23 cellular contexts compared by ENCODE assay signal in genomic region chr2:181145645-181146044, GRCh38.
DNase-seq lines count a peak whose midpoint lies in the region; ATAC-seq and TF ChIP-seq lines count a peak whose summit lies in the region.
"Had no signal": no experiment of that assay in that cellular context is flagged by ENCODE, and none has a peak within 500 bp of the region (broad histone marks: within the 10 kb centered on the region; RNA-seq: fewer than 3 reads in every experiment).

No MANE protein-coding gene starts in this region.

- POLR2A ChIA-PET in T-cell (lab: Charles Lee) (interaction anchor here (0.5 to 1.8 kb wide), 2 partner anchors 21 to 334 kb away, joined by 4 to 6 read pairs; no protein-coding TSS in a partner anchor), RWPE1 (lab: Yijun Ruan, JAX; ENCODE audit: low non-redundant PET) (no interaction called here)

- CTCF ChIA-PET in activated naive CD4-positive, alpha-beta T cell treated with anti-CD3 and anti-CD28 coated beads for 36 hours (lab: Charles Lee), result interaction anchor here (0.8 to 3.2 kb wide), 7 partner anchors 13 to 172 kb away, joined by 3 to 15 read pairs (median 4); no protein-coding TSS in a partner anchor
- CTCF ChIA-PET in T-cell (lab: Charles Lee) (interaction anchor here in 1 of 2 donors (0.6 to 1.2 kb wide), 4 partner anchors 21 to 37 kb away, joined by 3 to 4 read pairs (median 4); no protein-coding TSS in a partner anchor), RWPE1 (lab: Yijun Ruan, JAX) (no interaction called here)

- H3K27ac ChIP-seq in RWPE1, result no peak overlapping the region
- H3K27ac ChIP-seq: gastroesophageal sphincter, hepatocyte, thoracic aorta, uterus, WERI-Rb-1 had no signal

- intact Hi-C loops in activated naive CD4-positive, alpha-beta T cell treated with anti-CD3 and anti-CD28 coated beads for 36 hours (cut with micrococcal nuclease), result loop anchor here (10.0 kb wide), 1 partner anchor 1141 kb away; the partner anchor contains the start of gene CWC22

- no peak for TF ChIP-seq CTCF in chondrocyte (IDR thresholded peaks at IDR 0.05)
- TF ChIP-seq CTCF in RWPE1 (conservative IDR thresholded peaks at IDR 0.05; ENCODE audit: low read depth), result no peak

- H3K9me3 Mint-ChIP-seq in activated naive CD4-positive, alpha-beta T cell treated with anti-CD3 and anti-CD28 coated beads for 36 hours, result peaks cover 7% of the 10 kb centered on the region
- peaks cover 0 to 8% (median 0%) of the 10 kb centered on the region in 3 donors for H3K9me3 Mint-ChIP-seq in T-cell
- no peaks in the 10 kb centered on the region for H3K9me3 Mint-ChIP-seq in chondrocyte (ENCODE audit: low read depth)
- H3K9me3 Mint-ChIP-seq in stimulated activated effector memory CD8-positive, alpha-beta T cell treated with anti-CD3 and anti-CD28 coated beads, Interleukin-12 subunit alpha, Interleukin-12 subunit beta, amount 100 ng/mL, for 72 hours, result no peaks in the 10 kb centered on the region
- H3K9me3 Mint-ChIP-seq: IgD-negative memory B cell had no signal

- H3K4me3 Mint-ChIP-seq in activated naive CD4-positive, alpha-beta T cell treated with anti-CD3 and anti-CD28 coated beads for 36 hours, result no peak overlapping the region
- H3K4me3 Mint-ChIP-seq in T-cell, result no peak overlapping the region
- no peak overlapping the region for H3K4me3 Mint-ChIP-seq in chondrocyte (ENCODE audit: unreplicated experiment)
- peak overlapping the region; percentile 33 for H3K4me3 Mint-ChIP-seq in stimulated activated effector memory CD8-positive, alpha-beta T cell treated with anti-CD3 and anti-CD28 coated beads, Interleukin-12 subunit alpha, Interleukin-12 subunit beta, amount 100 ng/mL, for 72 hours
- H3K4me3 Mint-ChIP-seq: activated CD4-positive, alpha-beta T cell treated with anti-CD3 and anti-CD28 coated beads, Interleukin-2, amount 10 ng/mL, durations not matched to agents 24 days and 14 days; IgD-negative memory B cell had no signal

- DNase-seq in activated naive CD4-positive, alpha-beta T cell treated with anti-CD3 and anti-CD28 coated beads for 36 hours, result no peak
- no peak for DNase-seq in activated naive CD4-positive, alpha-beta T cell treated with Interleukin-2 at 50 U/mL for 16 hours
- DNase-seq in T-cell, result no peak
- peak; percentile 88 for DNase-seq in chondrocyte (ENCODE audit: low spot score)
- DNase-seq in stimulated activated effector memory CD8-positive, alpha-beta T cell treated with anti-CD3 and anti-CD28 coated beads, Interleukin-12 subunit alpha, Interleukin-12 subunit beta, amount 100 ng/mL, for 72 hours (ENCODE audit: low spot score in 2 of 2), result no peak
- no peak for DNase-seq in CD1c-positive myeloid dendritic cell (ENCODE audit: extremely low spot score)
- DNase-seq in RWPE1 (ENCODE audit: low spot score), result no peak
- DNase-seq: CD4-positive, alpha-beta memory T cell; DMS 273 treated with DMSO at 0.1 percent for 48 hours; GOT3; NCI-H146; NCI-H345; NCI-H774; SIG-M5; stimulated activated naive CD4-positive, alpha-beta T cell; uterus; WERI-Rb-1 had no signal

- no peak for ATAC-seq in T-cell (replicated peaks in 1 of 4)
- ATAC-seq in stimulated activated effector memory CD8-positive, alpha-beta T cell treated with anti-CD3 and anti-CD28 coated beads, Interleukin-12 subunit alpha, Interleukin-12 subunit beta, amount 100 ng/mL, for 72 hours, result no peak
- no peak for ATAC-seq in GM18858 (IDR thresholded peaks at IDR 0.05; ENCODE audit: unreplicated experiment)
- ATAC-seq: gastroesophageal sphincter had no signal

- H3K27me3 Mint-ChIP-seq in activated naive CD4-positive, alpha-beta T cell treated with anti-CD3 and anti-CD28 coated beads for 36 hours (ENCODE audit: low read depth), result no peaks in the 10 kb centered on the region
- no peaks in the 10 kb centered on the region for H3K27me3 Mint-ChIP-seq in T-cell
- no peaks in the 10 kb centered on the region for H3K27me3 Mint-ChIP-seq in chondrocyte (ENCODE audit: low read depth)
- H3K27me3 Mint-ChIP-seq: activated CD4-positive, alpha-beta T cell treated with anti-CD3 and anti-CD28 coated beads, Interleukin-2, amount 10 ng/mL, durations not matched to agents 24 days and 14 days; CD4-positive, alpha-beta memory T cell; IgD-negative memory B cell had no signal

- H3K4me1 Mint-ChIP-seq in activated naive CD4-positive, alpha-beta T cell treated with anti-CD3 and anti-CD28 coated beads for 36 hours (ENCODE audit: low read depth), result peaks cover 56% of the 10 kb centered on the region
- H3K4me1 Mint-ChIP-seq in T-cell (peaks cover 66 to 73% (median 67%) of the 10 kb centered on the region in 3 donors), chondrocyte (ENCODE audit: low read depth) (peaks cover 15% of the 10 kb centered on the region)
- peaks cover 41% of the 10 kb centered on the region for H3K4me1 Mint-ChIP-seq in stimulated activated effector memory CD8-positive, alpha-beta T cell treated with anti-CD3 and anti-CD28 coated beads, Interleukin-12 subunit alpha, Interleukin-12 subunit beta, amount 100 ng/mL, for 72 hours

- H3K27ac Mint-ChIP-seq in activated naive CD4-positive, alpha-beta T cell treated with anti-CD3 and anti-CD28 coated beads for 36 hours, result peak overlapping the region; percentile 37
- H3K27ac Mint-ChIP-seq in T-cell, result peak overlapping the region; percentile 72 to 100
- H3K27ac Mint-ChIP-seq in chondrocyte (ENCODE audit: unreplicated experiment), result no peak overlapping the region
- H3K27ac Mint-ChIP-seq in stimulated activated effector memory CD8-positive, alpha-beta T cell treated with anti-CD3 and anti-CD28 coated beads, Interleukin-12 subunit alpha, Interleukin-12 subunit beta, amount 100 ng/mL, for 72 hours, result peak overlapping the region; percentile 83
- H3K27ac Mint-ChIP-seq: IgD-negative memory B cell had no signal

- peaks cover 9% of the 10 kb centered on the region for H3K36me3 Mint-ChIP-seq in activated naive CD4-positive, alpha-beta T cell treated with anti-CD3 and anti-CD28 coated beads for 36 hours (ENCODE audit: low read depth)
- peaks cover 10% of the 10 kb centered on the region for H3K36me3 Mint-ChIP-seq in T-cell
- no peaks in the 10 kb centered on the region for H3K36me3 Mint-ChIP-seq in chondrocyte (ENCODE audit: low read depth)
- H3K36me3 Mint-ChIP-seq in stimulated activated effector memory CD8-positive, alpha-beta T cell treated with anti-CD3 and anti-CD28 coated beads, Interleukin-12 subunit alpha, Interleukin-12 subunit beta, amount 100 ng/mL, for 72 hours, result peaks cover 7% of the 10 kb centered on the region
